In the genomic region with DNA sequence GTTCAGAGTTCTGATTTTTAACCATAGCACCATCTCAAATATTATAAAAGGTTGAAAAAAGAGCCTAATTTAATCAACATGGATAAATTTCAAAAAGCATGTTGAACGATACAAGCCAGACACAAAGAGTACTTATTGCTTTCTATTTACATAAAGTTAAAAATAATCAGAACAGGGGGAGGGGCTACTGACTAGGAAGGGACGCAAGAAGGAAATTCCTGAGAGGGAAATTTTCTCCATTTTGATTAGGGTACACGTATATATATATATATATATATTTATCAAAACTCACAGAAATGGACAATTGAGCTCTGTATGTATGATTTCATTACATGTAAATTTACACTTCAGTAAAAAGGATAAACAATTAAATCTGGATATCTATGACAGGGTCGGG, we compare ENCODE assay signal across 1 cellular context.
TF ChIP-seq lines count a peak whose summit lies in the region.

No MANE protein-coding gene starts in this region.

TF ChIP-seq in K562, 482 proteins besides CTCF, POLR2A, EP300 and RAD21 (continued from another document):
- TF ChIP-seq, protein P1, sequence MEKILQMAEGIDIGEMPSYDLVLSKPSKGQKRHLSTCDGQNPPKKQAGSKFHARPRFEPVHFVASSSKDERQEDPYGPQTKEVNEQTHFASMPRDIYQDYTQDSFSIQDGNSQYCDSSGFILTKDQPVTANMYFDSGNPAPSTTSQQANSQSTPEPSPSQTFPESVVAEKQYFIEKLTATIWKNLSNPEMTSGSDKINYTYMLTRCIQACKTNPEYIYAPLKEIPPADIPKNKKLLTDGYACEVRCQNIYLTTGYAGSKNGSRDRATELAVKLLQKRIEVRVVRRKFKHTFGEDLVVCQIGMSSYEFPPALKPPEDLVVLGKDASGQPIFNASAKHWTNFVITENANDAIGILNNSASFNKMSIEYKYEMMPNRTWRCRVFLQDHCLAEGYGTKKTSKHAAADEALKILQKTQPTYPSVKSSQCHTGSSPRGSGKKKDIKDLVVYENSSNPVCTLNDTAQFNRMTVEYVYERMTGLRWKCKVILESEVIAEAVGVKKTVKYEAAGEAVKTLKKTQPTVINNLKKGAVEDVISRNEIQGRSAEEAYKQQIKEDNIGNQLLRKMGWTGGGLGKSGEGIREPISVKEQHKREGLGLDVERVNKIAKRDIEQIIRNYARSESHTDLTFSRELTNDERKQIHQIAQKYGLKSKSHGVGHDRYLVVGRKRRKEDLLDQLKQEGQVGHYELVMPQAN (IDR thresholded peaks at IDR 0.05; ENCODE audit: borderline replicate concordance), result no peak
- TF ChIP-seq, protein P2, sequence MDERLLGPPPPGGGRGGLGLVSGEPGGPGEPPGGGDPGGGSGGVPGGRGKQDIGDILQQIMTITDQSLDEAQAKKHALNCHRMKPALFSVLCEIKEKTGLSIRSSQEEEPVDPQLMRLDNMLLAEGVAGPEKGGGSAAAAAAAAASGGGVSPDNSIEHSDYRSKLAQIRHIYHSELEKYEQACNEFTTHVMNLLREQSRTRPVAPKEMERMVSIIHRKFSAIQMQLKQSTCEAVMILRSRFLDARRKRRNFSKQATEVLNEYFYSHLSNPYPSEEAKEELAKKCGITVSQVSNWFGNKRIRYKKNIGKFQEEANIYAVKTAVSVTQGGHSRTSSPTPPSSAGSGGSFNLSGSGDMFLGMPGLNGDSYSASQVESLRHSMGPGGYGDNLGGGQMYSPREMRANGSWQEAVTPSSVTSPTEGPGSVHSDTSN (CRISPR knock-in tag; IDR thresholded peaks at IDR 0.05; ENCODE audit: low read depth), result no peak
- TF ChIP-seq, protein P2 (tag; conservative IDR thresholded peaks at IDR 0.05; ENCODE audit: low read depth), result no peak
